20 cellular contexts compared by ENCODE assay signal in genomic region chr15:46232471-46232870, GRCh38.
DNase-seq lines count a peak whose midpoint lies in the region; ATAC-seq and TF ChIP-seq lines count a peak whose summit lies in the region.
"Had no signal": no experiment of that assay in that cellular context is flagged by ENCODE, and none has a peak within 500 bp of the region (broad histone marks: within the 10 kb centered on the region; RNA-seq: fewer than 3 reads in every experiment).

No MANE protein-coding gene starts in this region.

- TF ChIP-seq EP300 in SK-N-SH (IDR thresholded peaks at IDR 0.05; ENCODE audit: borderline replicate concordance in 1 of 2, low read depth in 1 of 2, low read length in 1 of 2) = peak in 1 of 2 experiments; percentile 66; a peak in 1 of 4 replicates

- H3K4me3 ChIP-seq in SK-N-SH (ENCODE audit: low read depth in 2 of 2, low read length in 1 of 2) = no peak overlapping the region
- H3K4me3 ChIP-seq: BLaER1, GM12878 had no signal

- no peak for ATAC-seq in GM18517 (IDR thresholded peaks at IDR 0.05; ENCODE audit: unreplicated experiment)
- ATAC-seq: GM12878 had no signal

- no peaks in the 10 kb centered on the region for H3K27me3 ChIP-seq in SK-N-SH (ENCODE audit: insufficient read depth)
- H3K27me3 ChIP-seq: BE2C, BLaER1 had no signal

- H3F3A ChIP-seq in SK-N-SH (replicated peaks; ENCODE audit: insufficient read depth) = no peaks in the 10 kb centered on the region

- no peaks in the 10 kb centered on the region; a peak in 2 of 4 replicates for H3K4me1 ChIP-seq in SK-N-SH (ENCODE audit: control insufficient read depth in 1 of 2, insufficient read depth in 2 of 2, low read depth in 1 of 2, low read length in 1 of 2)
- H3K4me1 ChIP-seq: BLaER1 had no signal

- DNase-seq in DMS 273 treated with DMSO at 0.1 percent for 48 hours (lab: John Stamatoyannopoulos, UW) (peak; percentile 3), SK-N-SH (no peak), pons (ENCODE audit: low spot score) (no peak), glomerular visceral epithelial cell (ENCODE audit: extremely low spot score) (no peak)
- DNase-seq: 8988T; ACHN; BE2C; CD4-positive, alpha-beta memory T cell; CD4-positive, CD25-positive, alpha-beta regulatory T cell; CD8-positive, alpha-beta memory T cell; COR-L47; DMS153; DMS53; DMS79; DND-41; EL; GDM1 had no signal

- no peaks in the 10 kb centered on the region for H3K9me3 ChIP-seq in SK-N-SH
- H3K9me3 ChIP-seq: BLaER1 had no signal

- no peak overlapping the region for H2AFZ ChIP-seq in SK-N-SH (ENCODE audit: low read depth)

- H3K79me2 ChIP-seq in SK-N-SH (ENCODE audit: insufficient read depth) = no peaks in the 10 kb centered on the region

- no peaks in the 10 kb centered on the region for H3K9me2 ChIP-seq in SK-N-SH

- TF ChIP-seq CTCF in SK-N-SH (IDR thresholded peaks at IDR 0.05) = no peak

- no peaks in the 10 kb centered on the region for H4K20me1 ChIP-seq in SK-N-SH (ENCODE audit: insufficient read depth)
- H4K20me1 ChIP-seq: BLaER1 had no signal

- H3K9ac ChIP-seq in SK-N-SH = no peak overlapping the region
- H3K9ac ChIP-seq: BLaER1 had no signal

- CTCF ChIA-PET in SK-N-SH (lab: Yijun Ruan, JAX) = interaction anchor here (0.7 to 1.2 kb wide), 2 partner anchors 9 to 10 kb away, joined by 3 to 4 read pairs; no protein-coding TSS in a partner anchor

- WGBS in SK-N-SH (ENCODE audit: low lambda C conversion rate) = 5% methylated on average over 2 of the region's 2 CpGs

- no peaks in the 10 kb centered on the region for H3K36me3 ChIP-seq in SK-N-SH (replicated peaks in 1 of 2; ENCODE audit: control insufficient read depth in 1 of 2, insufficient read depth in 2 of 2, low read length in 1 of 2)
- H3K36me3 ChIP-seq: BE2C, BLaER1 had no signal

- POLR2A ChIA-PET in SK-N-SH (lab: Yijun Ruan, JAX) = no interaction called here

- no peak for TF ChIP-seq RAD21 in SK-N-SH (IDR thresholded peaks at IDR 0.05; ENCODE audit: low read length)

- no peak overlapping the region for H3K27ac ChIP-seq in SK-N-SH (ENCODE audit: low read depth in 2 of 2, low read length in 1 of 2)
- H3K27ac ChIP-seq: BLaER1 had no signal

- H3K4me2 ChIP-seq in SK-N-SH = no peak overlapping the region
- H3K4me2 ChIP-seq: BLaER1 had no signal

TF ChIP-seq in SK-N-SH, 30 proteins besides CTCF, POLR2A, EP300 and RAD21:
- TF ChIP-seq TCF12 (IDR thresholded peaks at IDR 0.05) (no peak), GATA2 (CRISPR knock-in tag; IDR thresholded peaks at IDR 0.05) (peak; percentile 56; the same call in 1 of the 2 replicates)
